In genomic region chr7:2843191-2843685, GRCh38 we compare ENCODE assay signal across 9 cellular contexts. TPM values are rescaled to one million over a fixed set of nuclear protein-coding genes. Genes with fewer than 3 reads are reported as not detected.
A peak's percentile ranks its signal among the peaks of the same experiment; 100 is the strongest.
DNase-seq lines count a peak whose midpoint lies in the region; FAIRE-seq and TF ChIP-seq lines count a peak whose summit lies in the region.
"Had no signal": no experiment of that assay in that cellular context is flagged by ENCODE, and none has a peak within 500 bp of the region (broad histone marks: within the 10 kb centered on the region; RNA-seq: fewer than 3 reads in every experiment).

No MANE protein-coding gene starts in this region.

- H4K5ac ChIP-seq in mesendoderm (ENCODE audit: low read length), result no peak overlapping the region

- peaks cover 43% of the 10 kb centered on the region for H3K79me2 ChIP-seq in mesendoderm (ENCODE audit: control insufficient read depth, insufficient read depth, low read length)

- H4K8ac ChIP-seq in mesendoderm (ENCODE audit: low read depth, low read length), result no peak overlapping the region

- H3K4me1 Mint-ChIP-seq in activated naive CD4-positive, alpha-beta T cell treated with anti-CD3 and anti-CD28 coated beads, Interleukin-2, amount 10 ng/mL, durations not matched to agents 7 days and 5 days, result peaks cover 41% of the 10 kb centered on the region
- peaks cover 31% of the 10 kb centered on the region for H3K4me1 Mint-ChIP-seq in MCF 10A (ENCODE audit: insufficient read depth, unreplicated experiment)

- no peak overlapping the region for H2AK5ac ChIP-seq in mesendoderm (ENCODE audit: low read length)

- H2BK5ac ChIP-seq in mesendoderm (ENCODE audit: low read length), result no peak overlapping the region

- no peaks in the 10 kb centered on the region for H3K27me3 Mint-ChIP-seq in activated naive CD4-positive, alpha-beta T cell treated with anti-CD3 and anti-CD28 coated beads, Interleukin-2, amount 10 ng/mL, durations not matched to agents 7 days and 5 days
- no peaks in the 10 kb centered on the region for H3K27me3 Mint-ChIP-seq in MCF 10A (ENCODE audit: insufficient read depth, unreplicated experiment)

- H3K27ac Mint-ChIP-seq in activated naive CD4-positive, alpha-beta T cell treated with anti-CD3 and anti-CD28 coated beads, Interleukin-2, amount 10 ng/mL, durations not matched to agents 7 days and 5 days, result peak overlapping the region; percentile 81
- peak overlapping the region; percentile 61 for H3K27ac Mint-ChIP-seq in MCF 10A (ENCODE audit: low read depth, unreplicated experiment)

- H3K18ac ChIP-seq in mesendoderm (ENCODE audit: low read length), result peak overlapping the region; percentile 75

- H3K27me3 ChIP-seq in mesendoderm (ENCODE audit: insufficient read depth, low read length, poor library complexity), result no peaks in the 10 kb centered on the region
- H3K27me3 ChIP-seq in vagina, result no peaks in the 10 kb centered on the region

- no peak for DNase-seq in activated naive CD4-positive, alpha-beta T cell treated with anti-CD3 and anti-CD28 coated beads, Interleukin-2, amount 10 ng/mL, durations not matched to agents 7 days and 5 days
- no peak for DNase-seq in activated naive CD4-positive, alpha-beta T cell treated with Interleukin-2 at 50 U/mL for 16 hours
- DNase-seq in MCF 10A (ENCODE audit: unreplicated experiment), result no peak
- no peak for DNase-seq in mesendoderm
- DNase-seq in vagina (ENCODE audit: extremely low spot score in 2 of 2), result no peak
- no peak for DNase-seq in urothelium cell line (ENCODE audit: low spot score)
- no peak for DNase-seq in OCI-M2 (lab: John Stamatoyannopoulos, UW; ENCODE audit: unreplicated experiment)
- no peak for DNase-seq in glomerular visceral epithelial cell (ENCODE audit: extremely low spot score)
- DNase-seq: kidney glomerular epithelial cell had no signal

- H3K36me3 ChIP-seq in mesendoderm (ENCODE audit: control insufficient read depth, insufficient read depth, low read length) (no peaks in the 10 kb centered on the region), vagina (no peaks in the 10 kb centered on the region)

- peak overlapping the region; percentile 88 for H3K9ac ChIP-seq in mesendoderm (ENCODE audit: low read length)

- intact Hi-C loops in MCF 10A (cut with micrococcal nuclease) (loop anchor here (5.0 kb wide), 1 partner anchor 86 kb away; no protein-coding TSS in a partner anchor), vagina (cut with DNase I) (no loop called here)

- H3K4me3 Mint-ChIP-seq in activated naive CD4-positive, alpha-beta T cell treated with anti-CD3 and anti-CD28 coated beads, Interleukin-2, amount 10 ng/mL, durations not matched to agents 7 days and 5 days, result peak overlapping the region; percentile 77
- peak overlapping the region; percentile 75 for H3K4me3 Mint-ChIP-seq in MCF 10A (ENCODE audit: unreplicated experiment)

- no peaks in the 10 kb centered on the region for H3K9me3 ChIP-seq in vagina

- CTCF ChIA-PET in activated naive CD4-positive, alpha-beta T cell treated with anti-CD3 and anti-CD28 coated beads, Interleukin-2, amount 10 ng/mL, durations not matched to agents 7 days and 5 days (lab: Charles Lee), result no interaction called here
- CTCF ChIA-PET in MCF 10A (lab: Yijun Ruan, JAX), result interaction anchor here (0.6 kb wide), 2 partner anchors 884 to 1549 kb away, joined by 3 read pairs; no protein-coding TSS in a partner anchor

- H3K4ac ChIP-seq in mesendoderm (ENCODE audit: low read depth, low read length), result peak overlapping the region; percentile 63

- no peaks in the 10 kb centered on the region for H3K9me3 Mint-ChIP-seq in activated naive CD4-positive, alpha-beta T cell treated with anti-CD3 and anti-CD28 coated beads, Interleukin-2, amount 10 ng/mL, durations not matched to agents 7 days and 5 days
- no peaks in the 10 kb centered on the region for H3K9me3 Mint-ChIP-seq in MCF 10A (ENCODE audit: unreplicated experiment)

- no peak for TF ChIP-seq CTCF in MCF 10A (IDR thresholded peaks at IDR 0.05; ENCODE audit: unreplicated experiment)
- TF ChIP-seq CTCF in vagina (IDR thresholded peaks at IDR 0.05), result no peak

- TF ChIP-seq POLR2A in vagina (IDR thresholded peaks at IDR 0.05), result no peak

- no peak overlapping the region for H3K23ac ChIP-seq in mesendoderm (ENCODE audit: low read length)

- peak overlapping the region; percentile 30 for H3K4me2 ChIP-seq in mesendoderm (ENCODE audit: low read length)

- peak overlapping the region; percentile 93 for H3K56ac ChIP-seq in mesendoderm (ENCODE audit: low read length)

- H3K79me1 ChIP-seq in mesendoderm (ENCODE audit: low read length), result peaks cover 15% of the 10 kb centered on the region

- no peak overlapping the region for H2BK15ac ChIP-seq in mesendoderm (replicated peaks; ENCODE audit: low read depth)

- peak overlapping the region; percentile 82 for H3K4me3 ChIP-seq in mesendoderm (ENCODE audit: low read length)
- peak overlapping the region; percentile 60 to 80 for H3K4me3 ChIP-seq in vagina

- H3K4me1 ChIP-seq in mesendoderm (ENCODE audit: control insufficient read depth, low read depth, low read length) (peaks cover 4% of the 10 kb centered on the region), vagina (peaks cover 27% of the 10 kb centered on the region)

- H3K36me3 Mint-ChIP-seq in activated naive CD4-positive, alpha-beta T cell treated with anti-CD3 and anti-CD28 coated beads, Interleukin-2, amount 10 ng/mL, durations not matched to agents 7 days and 5 days, result peaks cover 18% of the 10 kb centered on the region
- peaks cover 19% of the 10 kb centered on the region for H3K36me3 Mint-ChIP-seq in MCF 10A (ENCODE audit: insufficient read depth, unreplicated experiment)

- POLR2A ChIA-PET in MCF 10A (lab: Yijun Ruan, JAX), result interaction anchor here (0.6 to 1.6 kb wide), 4 partner anchors 9 to 1419 kb away, joined by 3 to 5 read pairs (median 4); no protein-coding TSS in a partner anchor

- H3K27ac ChIP-seq in mesendoderm (ENCODE audit: low read depth, low read length), result no peak overlapping the region
- peak overlapping the region; percentile 55 for H3K27ac ChIP-seq in vagina

- H2BK120ac ChIP-seq in mesendoderm (ENCODE audit: low read depth, low read length), result no peak overlapping the region

- no TSS peak for BruUV-seq in MCF 10A (replicated peaks; lab: Mats Ljungman, UMichigan)

- no CpG with 5 or more reads among the region's 15 CpGs for WGBS in mesendoderm (ENCODE audit: extremely low coverage, insufficient coverage, low lambda C conversion rate)

- no peak for FAIRE-seq in urothelium cell line (lab: Jason Lieb, UNC)

RNA-seq across cellular contexts. Expression of gene GNA12, which starts 0.9 kb away (rescaled TPM):
- total RNA-seq in MCF 10A (2022) (36.2 and 38.6 TPM in 2 replicates), vagina (29.5 TPM)
- 46.1 TPM for polyA plus RNA-seq in mesendoderm (2013, experiment 1 of 2)
- 47.4 TPM for polyA plus RNA-seq in mesendoderm (2013, experiment 2 of 2)
